ENCODE assay signal across 15 cellular contexts in genomic region chr5:149665416-149666163, GRCh38.
"Had no signal": no experiment of that assay in that cellular context is flagged by ENCODE, and none has a peak within 500 bp of the region (broad histone marks: within the 10 kb centered on the region; RNA-seq: fewer than 3 reads in every experiment).

No MANE protein-coding gene starts in this region.

- H3K27ac ChIP-seq: skin epidermis had no signal

- H3K27ac Mint-ChIP-seq: activated naive CD8-positive, alpha-beta T cell treated with anti-CD3 and anti-CD28 coated beads, Interleukin-2, amount 10 ng/mL, durations not matched to agents 7 days and 5 days; activated T-cell treated with anti-CD3 and anti-CD28 coated beads, Interleukin-2, amount 50 U/mL, for 24 hours; natural killer cell treated with Interleukin-12 subunit alpha and Interleukin-12 subunit beta and Interleukin-15 and Interleukin-18, amount 100 ng/mL, for 72 hours; stimulated activated naive B cell treated with anti-CD40 and anti-IgM and Interleukin-4, amounts not matched to agents 10 μg/mL and 1 μg/mL and 100 μg/mL, for 72 hours; T-helper 2 cell treated with Interferon-gamma antibody and Interleukin-4, amounts not matched to agents 5 μg/mL and 100 μg/mL, for 36 hours had no signal

- H3K4me3 Mint-ChIP-seq: activated naive CD8-positive, alpha-beta T cell treated with anti-CD3 and anti-CD28 coated beads, Interleukin-2, amount 10 ng/mL, durations not matched to agents 7 days and 5 days; activated T-cell treated with anti-CD3 and anti-CD28 coated beads, Interleukin-2, amount 50 U/mL, for 24 hours; natural killer cell treated with Interleukin-12 subunit alpha and Interleukin-12 subunit beta and Interleukin-15 and Interleukin-18, amount 100 ng/mL, for 72 hours; stimulated activated naive B cell treated with anti-CD40 and anti-IgM and Interleukin-4, amounts not matched to agents 10 μg/mL and 1 μg/mL and 100 μg/mL, for 72 hours; T-helper 2 cell treated with Interferon-gamma antibody and Interleukin-4, amounts not matched to agents 5 μg/mL and 100 μg/mL, for 36 hours had no signal

- ATAC-seq: natural killer cell treated with Interleukin-12 subunit alpha and Interleukin-12 subunit beta and Interleukin-15 and Interleukin-18, amount 100 ng/mL, for 72 hours; stimulated activated naive B cell treated with anti-CD40 and anti-IgM and Interleukin-4, amounts not matched to agents 10 μg/mL and 1 μg/mL and 100 μg/mL, for 72 hours had no signal

- H3K4me3 ChIP-seq: skin epidermis, transverse colon had no signal

- H3K36me3 ChIP-seq: transverse colon had no signal

- FAIRE-seq: bronchial epithelial cell, colon, endothelial cell of umbilical vein had no signal

- DNase-seq: activated gamma-delta T cell; activated naive CD8-positive, alpha-beta T cell treated with anti-CD3 and anti-CD28 coated beads, Interleukin-2, amount 10 ng/mL, durations not matched to agents 7 days and 5 days; activated T-cell treated with anti-CD3 and anti-CD28 coated beads, Interleukin-2, amount 50 U/mL, for 24 hours; foreskin melanocyte; islet precursor cell; stimulated activated CD4-positive, alpha-beta T cell treated with anti-CD3 and anti-CD28 coated beads, Interleukin-1b, Interleukin-23, amount 100 ng/mL, for 48 hours; stimulated activated naive B cell treated with anti-CD40 and anti-IgM and Interleukin-4, amounts not matched to agents 10 μg/mL and 1 μg/mL and 100 μg/mL, for 72 hours; substantia nigra; transverse colon had no signal

- H3K27me3 ChIP-seq: transverse colon had no signal

- H3K36me3 Mint-ChIP-seq: activated naive CD8-positive, alpha-beta T cell treated with anti-CD3 and anti-CD28 coated beads, Interleukin-2, amount 10 ng/mL, durations not matched to agents 7 days and 5 days; stimulated activated naive B cell treated with anti-CD40 and anti-IgM and Interleukin-4, amounts not matched to agents 10 μg/mL and 1 μg/mL and 100 μg/mL, for 72 hours had no signal
